In the genomic region with DNA sequence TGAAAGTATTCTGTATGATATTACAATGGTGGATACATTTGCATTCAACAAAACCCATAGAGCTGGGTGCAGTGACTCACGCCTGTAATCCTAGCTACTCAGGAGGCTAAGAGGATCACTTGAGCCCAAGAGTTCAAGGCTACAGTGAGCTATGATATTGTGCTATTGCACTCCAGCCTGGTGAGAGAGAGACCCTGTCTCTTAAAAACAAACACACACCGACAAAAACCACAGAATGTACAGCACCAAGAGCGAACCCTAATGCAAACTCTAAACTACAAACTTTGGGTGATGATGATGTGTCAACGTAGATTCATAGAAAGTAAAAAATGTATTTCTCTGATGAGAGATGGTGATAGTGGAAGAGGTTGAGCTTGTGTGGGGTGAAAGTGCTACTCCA, we compare ENCODE assay signal across 32 cellular contexts.
"Had no signal": no experiment of that assay in that cellular context is flagged by ENCODE, and none has a peak within 500 bp of the region (broad histone marks: within the 10 kb centered on the region; RNA-seq: fewer than 3 reads in every experiment).

No MANE protein-coding gene starts in this region.

- ATAC-seq: activated CD4-positive, CD25-positive, alpha-beta regulatory T cell treated with anti-CD3 and anti-CD28 coated beads, Interleukin-2, amount 50 U/mL, for 24 hours; activated CD8-positive, alpha-beta memory T cell treated with anti-CD3 and anti-CD28 coated beads, Interleukin-2, amount 10 ng/mL, durations not matched to agents 7 days and 5 days; body of pancreas; K562; Panc1; Right ventricle myocardium inferior; T-cell had no signal

- H3K4me3 ChIP-seq: ascending aorta, body of pancreas, cardiac muscle cell, K562, SK-N-MC had no signal

- H3K9me3 ChIP-seq: ascending aorta, body of pancreas had no signal

- H3K4me1 ChIP-seq: ascending aorta had no signal

- H3K36me3 ChIP-seq: cardiac muscle cell had no signal

- H3K27me3 ChIP-seq: ascending aorta, body of pancreas, cardiac muscle cell had no signal

- DNase-seq: activated CD4-positive, alpha-beta T cell treated with anti-CD3 and anti-CD28 coated beads for 4 hours; activated CD4-positive, alpha-beta T cell treated with anti-CD3 and anti-CD28 coated beads, Interleukin-2, amount 50 U/mL, for 4 hours; activated CD8-positive, alpha-beta memory T cell treated with anti-CD3 and anti-CD28 coated beads, Interleukin-2, amount 10 ng/mL, durations not matched to agents 7 days and 5 days; activated effector memory CD4-positive, alpha-beta T cell treated with Interleukin-2 at 50 U/mL for 16 hours; activated naive CD4-positive, alpha-beta T cell; activated T-cell treated with anti-CD3 and anti-CD28 coated beads, Interleukin-2, amount 50 U/mL, for 24 hours; amniotic stem cell; body of pancreas; Karpas-422; MM.1S; NCI-H1105; NCI-H1436 treated with DMSO at 0.1 percent for 48 hours; NCI-H187 treated with DMSO at 0.1 percent for 48 hours; NCI-H2081 treated with DMSO at 0.1 percent for 48 hours; NCI-H2171 treated with DMSO at 0.1 percent for 48 hours; NCI-H226; NCI-H526; NCI-H774; NK-92 treated with Interleukin-12 subunit alpha and Interleukin-12 subunit beta, amount 100 ng/mL, for 24 hours; OCI-M1; RPMI8226; T-cell; T-helper 2 cell; T1000 had no signal

- H3K27ac ChIP-seq: ascending aorta, body of pancreas, cardiac muscle cell, SK-N-MC, VCaP had no signal

- FAIRE-seq: K562 had no signal
